In genomic region chr7:138307633-138308032, GRCh38 we compare ENCODE assay signal across 7 cellular contexts.
"Had no signal": no experiment of that assay in that cellular context is flagged by ENCODE, and none has a peak within 500 bp of the region (broad histone marks: within the 10 kb centered on the region; RNA-seq: fewer than 3 reads in every experiment).

No MANE protein-coding gene starts in this region.

- H3K4me1 Mint-ChIP-seq: IgD-negative memory B cell had no signal

- DNase-seq: GOT3, H7, HCEC 1CT, KG1 had no signal

- H3K4me3 Mint-ChIP-seq: IgD-negative memory B cell had no signal

- H3K27ac Mint-ChIP-seq: IgD-negative memory B cell had no signal

- ATAC-seq: HepG2 had no signal

- H3K27ac ChIP-seq: HL-60 had no signal
